ENCODE assay signal across 11 cellular contexts in the genomic region with DNA sequence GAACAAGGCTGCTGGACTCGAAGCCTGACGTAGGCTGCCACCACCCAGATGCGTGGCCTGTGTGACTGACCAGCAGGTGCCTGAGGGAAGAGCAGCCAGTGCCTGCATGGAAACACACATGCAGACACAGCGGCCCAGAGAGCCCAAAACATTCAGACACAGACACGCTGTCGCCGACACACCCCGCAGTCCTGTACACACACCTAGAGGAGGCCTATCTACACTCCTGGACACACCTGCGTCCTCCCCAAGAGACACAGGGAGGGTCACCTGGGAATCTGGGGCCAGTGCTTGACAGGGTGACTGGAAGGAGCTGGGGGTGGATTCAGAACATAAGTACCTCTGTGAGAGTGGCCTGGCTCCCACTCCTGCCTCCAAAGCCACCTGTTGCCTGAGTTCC. TPM values are rescaled to one million over a fixed set of nuclear protein-coding genes. Genes with fewer than 3 reads are reported as not detected.
DNase-seq lines count a peak whose midpoint lies in the region; ATAC-seq and TF ChIP-seq lines count a peak whose summit lies in the region.
"Had no signal": no experiment of that assay in that cellular context is flagged by ENCODE, and none has a peak within 500 bp of the region (broad histone marks: within the 10 kb centered on the region; RNA-seq: fewer than 3 reads in every experiment).

No MANE protein-coding gene starts in this region.

- H3K4me1 ChIP-seq in lower lobe of right lung (peaks cover 58% of the 10 kb centered on the region), upper lobe of right lung (peaks cover 42% of the 10 kb centered on the region)

- ATAC-seq in lower lobe of right lung (no peak), upper lobe of right lung (no peak), HG02571 (IDR thresholded peaks at IDR 0.05; ENCODE audit: unreplicated experiment) (no peak)
- ATAC-seq: gastroesophageal sphincter had no signal

- no peak for DNase-seq in activated naive CD4-positive, alpha-beta T cell treated with anti-CD3 and anti-CD28 coated beads, Interleukin-2, amount 50 U/mL, for 16 hours
- no peak for DNase-seq in activated CD4-positive, alpha-beta memory T cell treated with anti-CD3 and anti-CD28 coated beads, Interleukin-2, amount 10 ng/mL, durations not matched to agents 7 days and 5 days
- DNase-seq in lower lobe of right lung (peak; percentile 41), upper lobe of right lung (no peak), DMS53 (lab: John Stamatoyannopoulos, UW) (no peak), epidermal melanocyte (ENCODE audit: insufficient read length, low spot score) (no peak)
- DNase-seq: NCI-H226 had no signal

- TF ChIP-seq CTCF in lower lobe of right lung (IDR thresholded peaks at IDR 0.05) = no peak
- TF ChIP-seq CTCF in upper lobe of right lung (IDR thresholded peaks at IDR 0.05) = no peak

- H3K9me3 ChIP-seq in lower lobe of right lung (no peaks in the 10 kb centered on the region), upper lobe of right lung (no peaks in the 10 kb centered on the region)
- H3K9me3 ChIP-seq: gastroesophageal sphincter had no signal

- peak overlapping the region; percentile 89 for H3K4me3 Mint-ChIP-seq in activated naive CD4-positive, alpha-beta T cell treated with anti-CD3 and anti-CD28 coated beads, Interleukin-2, amount 50 U/mL, for 24 hours
- H3K4me3 Mint-ChIP-seq in activated CD4-positive, alpha-beta memory T cell treated with anti-CD3 and anti-CD28 coated beads, Interleukin-2, amount 10 ng/mL, durations not matched to agents 7 days and 5 days = peak overlapping the region; percentile 98

- H3K36me3 ChIP-seq in lower lobe of right lung (no peaks in the 10 kb centered on the region), upper lobe of right lung (no peaks in the 10 kb centered on the region)
- H3K36me3 ChIP-seq: gastroesophageal sphincter had no signal

- CTCF ChIA-PET in activated CD4-positive, alpha-beta memory T cell treated with anti-CD3 and anti-CD28 coated beads, Interleukin-2, amount 10 ng/mL, durations not matched to agents 7 days and 5 days (lab: Charles Lee) = interaction anchor here (0.6 to 5.0 kb wide), 5 partner anchors 9 to 17 kb away, joined by 3 to 51 read pairs (median 22); a partner anchor contains a TSS

- no peaks in the 10 kb centered on the region for H3K27me3 Mint-ChIP-seq in activated naive CD4-positive, alpha-beta T cell treated with anti-CD3 and anti-CD28 coated beads, Interleukin-2, amount 50 U/mL, for 24 hours
- H3K27me3 Mint-ChIP-seq in activated CD4-positive, alpha-beta memory T cell treated with anti-CD3 and anti-CD28 coated beads, Interleukin-2, amount 10 ng/mL, durations not matched to agents 7 days and 5 days = peaks cover 2% of the 10 kb centered on the region

- H3K36me3 Mint-ChIP-seq in activated naive CD4-positive, alpha-beta T cell treated with anti-CD3 and anti-CD28 coated beads, Interleukin-2, amount 50 U/mL, for 24 hours = peaks cover 23% of the 10 kb centered on the region
- H3K36me3 Mint-ChIP-seq in activated CD4-positive, alpha-beta memory T cell treated with anti-CD3 and anti-CD28 coated beads, Interleukin-2, amount 10 ng/mL, durations not matched to agents 7 days and 5 days (ENCODE audit: low read depth) = peaks cover 55% of the 10 kb centered on the region

- peak overlapping the region; percentile 98 for H3K27ac Mint-ChIP-seq in activated naive CD4-positive, alpha-beta T cell treated with anti-CD3 and anti-CD28 coated beads, Interleukin-2, amount 50 U/mL, for 24 hours
- H3K27ac Mint-ChIP-seq in activated CD4-positive, alpha-beta memory T cell treated with anti-CD3 and anti-CD28 coated beads, Interleukin-2, amount 10 ng/mL, durations not matched to agents 7 days and 5 days = peak overlapping the region; percentile 100

- peak overlapping the region; percentile 95 for H3K27ac ChIP-seq in lower lobe of right lung
- peak overlapping the region; percentile 92 for H3K27ac ChIP-seq in upper lobe of right lung

- H3K4me3 ChIP-seq in lower lobe of right lung (no peak overlapping the region), upper lobe of right lung (no peak overlapping the region)
- H3K4me3 ChIP-seq: gastroesophageal sphincter, lung had no signal

- intact Hi-C loops in lower lobe of right lung (cut with DNase I) (no loop called here), upper lobe of right lung (cut with DNase I) (no loop called here)

- H3K9me3 Mint-ChIP-seq in activated naive CD4-positive, alpha-beta T cell treated with anti-CD3 and anti-CD28 coated beads, Interleukin-2, amount 50 U/mL, for 24 hours = no peaks in the 10 kb centered on the region
- H3K9me3 Mint-ChIP-seq in activated CD4-positive, alpha-beta memory T cell treated with anti-CD3 and anti-CD28 coated beads, Interleukin-2, amount 10 ng/mL, durations not matched to agents 7 days and 5 days = no peaks in the 10 kb centered on the region

- H3K4me1 Mint-ChIP-seq in activated naive CD4-positive, alpha-beta T cell treated with anti-CD3 and anti-CD28 coated beads, Interleukin-2, amount 50 U/mL, for 24 hours = peaks cover 37% of the 10 kb centered on the region
- H3K4me1 Mint-ChIP-seq in activated CD4-positive, alpha-beta memory T cell treated with anti-CD3 and anti-CD28 coated beads, Interleukin-2, amount 10 ng/mL, durations not matched to agents 7 days and 5 days = peaks cover 40% of the 10 kb centered on the region

- POLR2A ChIA-PET in activated CD4-positive, alpha-beta memory T cell treated with anti-CD3 and anti-CD28 coated beads, Interleukin-2, amount 10 ng/mL, durations not matched to agents 7 days and 5 days (lab: Charles Lee) = interaction anchor here (0.6 to 22.3 kb wide), 13 partner anchors 9 to 1504 kb away, joined by 3 to 1460 read pairs (median 30); a partner anchor contains a TSS

- H3K27me3 ChIP-seq in lower lobe of right lung (ENCODE audit: low read depth) (peaks cover 5% of the 10 kb centered on the region), upper lobe of right lung (no peaks in the 10 kb centered on the region)

RNA-seq across cellular contexts. Expression of a gene that starts 6.1 kb away (rescaled TPM):
- total RNA-seq in activated CD4-positive, alpha-beta memory T cell treated with anti-CD3 and anti-CD28 coated beads, Interleukin-2, amount 10 ng/mL, durations not matched to agents 7 days and 5 days = 10 to 100 TPM; 60.9 to 69.4 TPM
- total RNA-seq in lower lobe of right lung (20.2 TPM), upper lobe of right lung (21.0 TPM)

RNA-seq across cellular contexts. Expression of a gene that starts 17.3 kb away (rescaled TPM):
- total RNA-seq in activated CD4-positive, alpha-beta memory T cell treated with anti-CD3 and anti-CD28 coated beads, Interleukin-2, amount 10 ng/mL, durations not matched to agents 7 days and 5 days = 10 to 100 TPM; 85.8 to 91.0 TPM
- total RNA-seq in lower lobe of right lung (82.4 TPM), upper lobe of right lung (82.4 TPM)

RNA-seq across cellular contexts. Expression of a gene that starts 53.9 kb away (rescaled TPM):
- under 1 TPM; 0.08 to 0.38 TPM for total RNA-seq in activated CD4-positive, alpha-beta memory T cell treated with anti-CD3 and anti-CD28 coated beads, Interleukin-2, amount 10 ng/mL, durations not matched to agents 7 days and 5 days
- 1.1 TPM for total RNA-seq in lower lobe of right lung
- total RNA-seq in upper lobe of right lung = 0.35 TPM
